In the genomic region with DNA sequence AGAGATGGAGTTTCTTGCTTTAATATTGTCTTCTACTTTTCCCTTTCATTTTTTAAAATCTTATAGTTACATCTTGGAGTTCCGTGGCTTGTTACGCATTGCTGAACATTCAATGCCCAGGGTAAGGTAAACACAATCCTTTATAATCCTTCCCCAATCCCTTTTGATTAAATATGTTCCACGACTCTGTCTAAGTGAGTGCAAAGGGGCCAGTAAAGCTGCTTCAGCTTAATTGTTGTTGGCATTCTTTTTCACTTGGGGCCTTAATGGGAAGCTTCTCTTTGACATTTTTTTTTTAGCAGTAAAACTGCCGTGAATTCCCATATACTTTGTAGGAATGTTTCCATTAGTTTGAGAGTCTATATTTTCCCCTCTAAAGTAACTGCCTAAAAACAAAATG, we compare ENCODE assay signal across 21 cellular contexts.
"Had no signal": no experiment of that assay in that cellular context is flagged by ENCODE, and none has a peak within 500 bp of the region (broad histone marks: within the 10 kb centered on the region; RNA-seq: fewer than 3 reads in every experiment).

No MANE protein-coding gene starts in this region.

- H3K4me1 Mint-ChIP-seq: activated CD4-positive, alpha-beta memory T cell treated with anti-CD3 and anti-CD28 coated beads, Interleukin-2, amount 10 ng/mL, durations not matched to agents 7 days and 5 days had no signal

- H3K9me3 Mint-ChIP-seq: activated CD4-positive, alpha-beta memory T cell treated with anti-CD3 and anti-CD28 coated beads, Interleukin-2, amount 10 ng/mL, durations not matched to agents 7 days and 5 days had no signal

- H3K4me3 Mint-ChIP-seq: activated CD4-positive, alpha-beta memory T cell treated with anti-CD3 and anti-CD28 coated beads, Interleukin-2, amount 10 ng/mL, durations not matched to agents 7 days and 5 days; activated T-cell treated with anti-CD3 and anti-CD28 coated beads, Interleukin-2, amount 50 U/mL, for 4 hours; neural crest cell; T-helper 1 cell treated with Interleukin-12 subunit alpha and Interleukin-12 subunit beta and Interleukin-4 antibody, amounts not matched to agents 30 μg/mL and 1 μg/mL, for 36 hours had no signal

- H3K4me1 ChIP-seq: body of pancreas, right atrium auricular region, vagina had no signal

- H3K36me3 ChIP-seq: right atrium auricular region, tibial nerve, vagina had no signal

- H3K27me3 ChIP-seq: body of pancreas, right atrium auricular region, tibial nerve, vagina had no signal

- DNase-seq: activated CD4-positive, alpha-beta memory T cell treated with anti-CD3 and anti-CD28 coated beads, Interleukin-2, amount 10 ng/mL, durations not matched to agents 7 days and 5 days; activated CD4-positive, alpha-beta T cell treated with anti-CD3 and anti-CD28 coated beads for 4 hours; activated effector memory CD4-positive, alpha-beta T cell treated with Interleukin-2 at 50 U/mL for 16 hours; activated naive CD4-positive, alpha-beta T cell treated with anti-CD3 and anti-CD28 coated beads, Interleukin-2, amount 50 U/mL, for 16 hours; activated T-cell treated with anti-CD3 and anti-CD28 coated beads, Interleukin-2, amount 50 U/mL, for 4 hours; body of pancreas; central memory CD4-positive, alpha-beta T cell; cortex of kidney; effector CD8-positive, alpha-beta T cell; foreskin melanocyte; kidney glomerular epithelial cell; mesendoderm; stimulated activated CD4-positive, alpha-beta T cell treated with anti-CD3 and anti-CD28 coated beads, Interleukin-4, amount 100 ng/mL, for 24 hours; stimulated activated naive CD4-positive, alpha-beta T cell treated with Interleukin-2 at 50 U/mL for 16 hours; substantia nigra had no signal

- H3K27ac ChIP-seq: body of pancreas, right atrium auricular region, skin epidermis, tibial nerve, vagina had no signal

- H3K4me3 ChIP-seq: body of pancreas, right atrium auricular region, skin epidermis, tibial nerve, vagina had no signal

- H3K27ac Mint-ChIP-seq: activated CD4-positive, alpha-beta memory T cell treated with anti-CD3 and anti-CD28 coated beads, Interleukin-2, amount 10 ng/mL, durations not matched to agents 7 days and 5 days; T-helper 1 cell treated with Interleukin-12 subunit alpha and Interleukin-12 subunit beta and Interleukin-4 antibody, amounts not matched to agents 30 μg/mL and 1 μg/mL, for 36 hours had no signal

- ATAC-seq: activated T-cell treated with anti-CD3 and anti-CD28 coated beads, Interleukin-2, amount 50 U/mL, for 4 hours; body of pancreas had no signal

- H3K9me3 ChIP-seq: body of pancreas, right atrium auricular region, tibial nerve, vagina had no signal

- H3K27me3 Mint-ChIP-seq: activated CD4-positive, alpha-beta memory T cell treated with anti-CD3 and anti-CD28 coated beads, Interleukin-2, amount 10 ng/mL, durations not matched to agents 7 days and 5 days had no signal
